24 cellular contexts compared by ENCODE assay signal in the genomic region with DNA sequence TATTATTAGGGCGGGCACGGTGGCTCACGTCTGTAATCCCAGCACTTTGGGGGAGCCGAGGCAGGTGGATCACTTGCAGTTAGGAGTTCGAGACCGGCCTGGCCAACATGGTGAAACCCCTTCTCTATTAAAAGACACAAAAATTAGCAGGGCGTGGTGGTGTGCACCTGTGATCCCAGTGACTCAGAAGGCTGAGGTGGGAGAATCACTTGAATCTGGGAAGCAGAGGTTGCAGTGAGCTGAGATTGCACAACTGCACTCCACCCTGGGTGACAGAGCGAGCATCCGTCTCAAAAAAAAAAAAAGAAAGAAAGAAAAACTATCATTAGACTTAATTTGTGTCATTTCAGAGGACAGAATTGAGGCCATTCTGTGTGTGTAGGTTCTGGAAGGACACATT.
DNase-seq lines count a peak whose midpoint lies in the region; FAIRE-seq and TF ChIP-seq lines count a peak whose summit lies in the region.
"Had no signal": no experiment of that assay in that cellular context is flagged by ENCODE, and none has a peak within 500 bp of the region (broad histone marks: within the 10 kb centered on the region; RNA-seq: fewer than 3 reads in every experiment).

No MANE protein-coding gene starts in this region.

- no peaks in the 10 kb centered on the region for H3K27me3 ChIP-seq in bronchial epithelial cell (ENCODE audit: control insufficient read depth, insufficient read depth, low read length)
- H3K27me3 ChIP-seq in muscle layer of duodenum (ENCODE audit: low read depth, low read length) = no peaks in the 10 kb centered on the region
- H3K27me3 ChIP-seq in tibial artery = no peaks in the 10 kb centered on the region
- H3K27me3 ChIP-seq in MG63 = no peaks in the 10 kb centered on the region
- H3K27me3 ChIP-seq: BE2C; BLaER1 treated with 17β-estradiol and CSF1 and Interleukin-3, amounts not matched to agents 10 nM and 100 nM had no signal

- DNase-seq in bronchial epithelial cell (ENCODE audit: low read depth) (peak; percentile 17), epithelial cell of esophagus (ENCODE audit: low read depth) (peak; percentile 27), tibial artery (peak in 1 of 2 donors; percentile 32), T-helper 9 cell (no peak), MG63 (no peak), coronary artery (ENCODE audit: low spot score) (no peak)
- DNase-seq: 8988T; ACHN; AML-193; BE2C; CD4-positive, alpha-beta T cell; CD8-positive, alpha-beta memory T cell; DMS 273 treated with DMSO at 0.1 percent for 48 hours; DMS79; EL; GDM1; HFFc6 had no signal

- H3K4me3 ChIP-seq in bronchial epithelial cell (ENCODE audit: low read depth, low read length) = no peak overlapping the region
- H3K4me3 ChIP-seq in epithelial cell of esophagus (ENCODE audit: low read length) = no peak overlapping the region
- no peak overlapping the region for H3K4me3 ChIP-seq in muscle layer of duodenum (ENCODE audit: low read depth in 1 of 2, low read length in 2 of 2)
- no peak overlapping the region for H3K4me3 ChIP-seq in tibial artery
- no peak overlapping the region for H3K4me3 ChIP-seq in MG63
- no peak overlapping the region for H3K4me3 ChIP-seq in coronary artery
- H3K4me3 ChIP-seq: A549; BLaER1 treated with 17β-estradiol and CSF1 and Interleukin-3, amounts not matched to agents 10 nM and 100 nM; GM12878; GM23338; HAP-1 had no signal

- H3K27ac ChIP-seq in muscle layer of duodenum (ENCODE audit: low read length) (peak overlapping the region; percentile 35), tibial artery (peak overlapping the region; percentile 72 to 78), coronary artery (no peak overlapping the region)
- H3K27ac ChIP-seq: A549; BLaER1 treated with 17β-estradiol and CSF1 and Interleukin-3, amounts not matched to agents 10 nM and 100 nM had no signal

- H3K36me3 ChIP-seq in bronchial epithelial cell (ENCODE audit: control insufficient read depth, insufficient read depth, low read length) = no peaks in the 10 kb centered on the region
- no peaks in the 10 kb centered on the region for H3K36me3 ChIP-seq in muscle layer of duodenum (ENCODE audit: control insufficient read depth in 1 of 2, insufficient read depth in 2 of 2, low read length in 2 of 2)
- no peaks in the 10 kb centered on the region for H3K36me3 ChIP-seq in tibial artery
- H3K36me3 ChIP-seq in MG63 = no peaks in the 10 kb centered on the region
- H3K36me3 ChIP-seq: BE2C, HAP-1 had no signal

- H3K9me3 ChIP-seq in muscle layer of duodenum (ENCODE audit: control insufficient read depth in 1 of 2, low read length in 2 of 2) = no peaks in the 10 kb centered on the region
- H3K9me3 ChIP-seq in tibial artery = no peaks in the 10 kb centered on the region
- H3K9me3 ChIP-seq in MG63 = no peaks in the 10 kb centered on the region
- H3K9me3 ChIP-seq: A549, BE2C, HAP-1 had no signal

- FAIRE-seq in bronchial epithelial cell (lab: Jason Lieb, UNC) = no peak
- FAIRE-seq: A549, GM12878, H54 had no signal

- no peak for TF ChIP-seq CTCF in bronchial epithelial cell (IDR thresholded peaks at IDR 0.05; ENCODE audit: insufficient read depth, low read length, severe bottlenecking)
- no peak for TF ChIP-seq CTCF in epithelial cell of esophagus (IDR thresholded peaks at IDR 0.05; ENCODE audit: insufficient read depth, low read depth, low read length, missing control alignments)
- no peak for TF ChIP-seq CTCF in tibial artery (IDR thresholded peaks at IDR 0.05)
- no peak for TF ChIP-seq CTCF in coronary artery (IDR thresholded peaks at IDR 0.05)

- intact Hi-C loops in tibial artery (cut with DNase I; ENCODE audit: low total_unique reads) = no loop called here

- H3K4me1 ChIP-seq in muscle layer of duodenum (ENCODE audit: control insufficient read depth in 1 of 2, insufficient read depth in 2 of 2, low read length in 2 of 2) (peaks cover 0 to 12% of the 10 kb centered on the region in 2 donors), tibial artery (peaks cover 0 to 54% (median 34%) of the 10 kb centered on the region in 4 donors)
- H3K4me1 ChIP-seq: A549, HAP-1 had no signal

Comparison
In these comparisons a context has a peak if more than half of its experiments do, and no peak if none do; other contexts are left out.
1. DNase-seq: peak in bronchial epithelial cell (single experiment) and epithelial cell of esophagus (single experiment); none in T-helper 9 cell (single experiment), MG63 (single experiment) and coronary artery (single experiment).
2. H3K27ac ChIP-seq: peak in muscle layer of duodenum (single experiment) and tibial artery (2 of 2); none in coronary artery (0 of 2).